ENCODE assay signal across 9 cellular contexts in the genomic region with DNA sequence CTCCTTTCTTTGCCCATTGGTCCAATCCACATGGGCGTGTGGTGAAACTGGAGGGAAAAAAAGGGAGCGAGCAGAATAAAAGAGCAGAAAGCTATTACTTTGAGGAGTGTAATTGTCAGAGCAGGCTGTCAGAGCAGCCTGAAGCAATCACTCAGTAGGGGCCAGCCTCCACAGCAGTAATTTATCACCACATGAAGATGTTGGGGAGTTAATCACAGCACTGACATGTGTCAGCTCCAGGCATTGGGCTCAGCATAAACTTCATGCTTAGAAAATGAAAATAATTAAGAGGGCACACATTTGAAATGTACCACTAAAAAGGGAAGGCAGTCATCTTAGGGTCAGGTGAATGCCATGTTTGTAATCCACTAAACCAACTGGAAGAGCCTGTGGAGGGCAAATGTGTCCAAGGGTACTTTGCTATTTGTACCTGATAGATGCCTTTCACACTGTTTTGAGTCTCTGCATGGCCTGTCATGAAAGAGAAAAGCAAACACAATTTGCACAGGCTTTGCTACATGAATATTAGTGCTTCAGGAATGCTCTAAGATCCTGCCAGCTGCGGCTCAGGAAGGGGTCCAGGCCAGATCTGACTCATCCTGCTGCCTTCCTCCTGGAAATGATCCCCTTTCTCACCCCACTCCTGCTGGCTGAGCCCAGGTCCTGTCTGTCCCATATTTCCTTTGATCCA. TPM values are rescaled to one million over a fixed set of nuclear protein-coding genes. Genes with fewer than 3 reads are reported as not detected.
DNase-seq lines count a peak whose midpoint lies in the region; ATAC-seq, FAIRE-seq and TF ChIP-seq lines count a peak whose summit lies in the region.
"Had no signal": no experiment of that assay in that cellular context is flagged by ENCODE, and none has a peak within 500 bp of the region (broad histone marks: within the 10 kb centered on the region; RNA-seq: fewer than 3 reads in every experiment).

No MANE protein-coding gene starts in this region.

- H3K9ac ChIP-seq in kidney (ENCODE audit: low read length in 2 of 2): no peak overlapping the region

- H3K27me3 ChIP-seq in GM23338 (ENCODE audit: insufficient read depth) (peaks cover 31% of the 10 kb centered on the region), gastrocnemius medialis (peaks cover 16 to 30% (median 24%) of the 10 kb centered on the region in 3 donors)

- intact Hi-C loops in gastrocnemius medialis (cut with DNase I; ENCODE audit: low total_unique reads): loop anchor here (5.0 kb wide), 1 partner anchor 81 kb away; a partner anchor contains a TSS
- intact Hi-C loops in kidney (cut with DNase I): no loop called here

- 0 out of 2 replicates have a peak, but pooled peaks cover 9% of the 10 kb centered on the region for H3F3A ChIP-seq in GM23338 (replicated peaks; ENCODE audit: low read depth)

- H3K4me3 ChIP-seq in GM23338 (no peak overlapping the region), gastrocnemius medialis (no peak overlapping the region), kidney (ENCODE audit: low read length in 2 of 2) (peak overlapping the region in 1 of 2 donors; percentile 1)

- in situ Hi-C loops in gastrocnemius medialis (cut with MboI; ENCODE audit: low sequenced_read_pairs in 4 of 4): loop anchor here in 3 of 4 donors (25.0 kb wide), 3 partner anchors 289 to 1089 kb away; no protein-coding TSS in a partner anchor

- H3K27ac ChIP-seq in GM23338 (ENCODE audit: low read depth) (no peak overlapping the region), gastrocnemius medialis (peak overlapping the region; percentile 1 to 87 (median 40)), kidney (ENCODE audit: low read depth in 2 of 2, low read length in 2 of 2) (peak overlapping the region in 1 of 2 donors; percentile 60)

- no peaks in the 10 kb centered on the region for H3K9me2 ChIP-seq in GM23338 (ENCODE audit: insufficient read depth)

- TF ChIP-seq POLR2A in gastrocnemius medialis (IDR thresholded peaks at IDR 0.05) (no peak), GM18505 (IDR thresholded peaks at IDR 0.05; ENCODE audit: borderline replicate concordance, extremely low read depth, insufficient read depth, insufficient read length) (no peak)

- peaks cover 2% of the 10 kb centered on the region; the same call in 1 of the 3 replicates for H3K9me3 Mint-ChIP-seq in GM23338

- ATAC-seq in GM23338 (no peak), gastrocnemius medialis (no peak), GM21390 (IDR thresholded peaks at IDR 0.05; ENCODE audit: unreplicated experiment) (no peak), HG03097 (IDR thresholded peaks at IDR 0.05; ENCODE audit: low FRiP score, unreplicated experiment) (no peak), GM18505 (IDR thresholded peaks at IDR 0.05; ENCODE audit: unreplicated experiment) (no peak)

- 0 out of 3 replicates have a peak overlapping the region, but pooled peaks have one; percentile 18 for H3K4me3 Mint-ChIP-seq in GM23338

- TF ChIP-seq CTCF in GM23338 (conservative IDR thresholded peaks at IDR 0.05; ENCODE audit: low read depth in 2 of 2) (no peak), gastrocnemius medialis (IDR thresholded peaks at IDR 0.05 in 4 of 5, conservative IDR thresholded peaks at IDR 0.05 in 1 of 5) (no peak), kidney (IDR thresholded peaks at IDR 0.05; ENCODE audit: borderline replicate concordance, extremely low read depth, insufficient read depth) (no peak)

- peak; percentile 29 for DNase-seq in GM23338 (ENCODE audit: low spot score)
- DNase-seq in RPMI7951 (ENCODE audit: low read depth): peak; percentile 82
- peak; percentile 78 for DNase-seq in fibroblast of gingiva (ENCODE audit: low read depth)
- peak in 1 of 2 donors; percentile 39 for DNase-seq in gastrocnemius medialis
- DNase-seq in kidney: no peak
- DNase-seq: GOT3 had no signal

- H3K4me1 Mint-ChIP-seq in GM23338: peaks cover 30% of the 10 kb centered on the region

- no peaks in the 10 kb centered on the region for H3K9me3 ChIP-seq in gastrocnemius medialis
- H3K9me3 ChIP-seq in kidney (ENCODE audit: control insufficient read depth in 1 of 2, low read length in 2 of 2): no peaks in the 10 kb centered on the region

- H2AFZ ChIP-seq in GM23338: no peak overlapping the region

- H3K36me3 ChIP-seq in GM23338 (ENCODE audit: insufficient read depth): no peaks in the 10 kb centered on the region
- no peaks in the 10 kb centered on the region for H3K36me3 ChIP-seq in gastrocnemius medialis
- H3K36me3 ChIP-seq in kidney (ENCODE audit: control insufficient read depth in 1 of 2, insufficient read depth in 2 of 2, low read length in 2 of 2): no peaks in the 10 kb centered on the region

- H3K4me1 ChIP-seq in GM23338 (ENCODE audit: insufficient read depth) (peaks cover 9% of the 10 kb centered on the region), gastrocnemius medialis (peaks cover 9 to 20% of the 10 kb centered on the region in 2 donors), kidney (ENCODE audit: control insufficient read depth in 1 of 2, insufficient read depth in 1 of 2, low read depth in 1 of 2, low read length in 2 of 2) (peaks cover 0 to 11% of the 10 kb centered on the region in 2 donors)

- FAIRE-seq in kidney (lab: Jason Lieb, UNC): no peak

- no peaks in the 10 kb centered on the region for H4K20me1 ChIP-seq in GM23338 (replicated peaks; ENCODE audit: insufficient read depth)

- no peaks in the 10 kb centered on the region for H3K36me3 Mint-ChIP-seq in GM23338 (ENCODE audit: low read depth)

- H3K27ac Mint-ChIP-seq in GM23338: no peak overlapping the region

- 0 out of 2 replicates have a peak overlapping the region, but pooled peaks have one; percentile 6 for H3K4me2 ChIP-seq in GM23338

- no peaks in the 10 kb centered on the region for H3K79me2 ChIP-seq in GM23338 (replicated peaks; ENCODE audit: insufficient read depth)

- H3K27me3 Mint-ChIP-seq in GM23338 (ENCODE audit: insufficient read depth, low read depth, poor library complexity): peaks cover 25% of the 10 kb centered on the region

TF ChIP-seq in GM23338, 12 proteins besides CTCF, POLR2A, EP300 and RAD21 (continues in another document):
- TF ChIP-seq ZNF114 (CRISPR knock-in tag; IDR thresholded peaks at IDR 0.05) (no peak), NANOG (IDR thresholded peaks at IDR 0.05; ENCODE audit: borderline replicate concordance) (no peak), CREB1 (CRISPR knock-in tag; IDR thresholded peaks at IDR 0.05; ENCODE audit: low read depth) (no peak), JUNB (IDR thresholded peaks at IDR 0.05; ENCODE audit: unreplicated experiment) (no peak), POLR2AphosphoS5 (IDR thresholded peaks at IDR 0.05; ENCODE audit: low read depth) (no peak), EZH2 (IDR thresholded peaks at IDR 0.05; ENCODE audit: low read depth, unreplicated experiment) (no peak), ZNF331 (CRISPR knock-in tag; IDR thresholded peaks at IDR 0.05; ENCODE audit: low read depth) (no peak), EZH2phosphoT487 (IDR thresholded peaks at IDR 0.05; ENCODE audit: unreplicated experiment) (no peak)
- TF ChIP-seq, protein P1, sequence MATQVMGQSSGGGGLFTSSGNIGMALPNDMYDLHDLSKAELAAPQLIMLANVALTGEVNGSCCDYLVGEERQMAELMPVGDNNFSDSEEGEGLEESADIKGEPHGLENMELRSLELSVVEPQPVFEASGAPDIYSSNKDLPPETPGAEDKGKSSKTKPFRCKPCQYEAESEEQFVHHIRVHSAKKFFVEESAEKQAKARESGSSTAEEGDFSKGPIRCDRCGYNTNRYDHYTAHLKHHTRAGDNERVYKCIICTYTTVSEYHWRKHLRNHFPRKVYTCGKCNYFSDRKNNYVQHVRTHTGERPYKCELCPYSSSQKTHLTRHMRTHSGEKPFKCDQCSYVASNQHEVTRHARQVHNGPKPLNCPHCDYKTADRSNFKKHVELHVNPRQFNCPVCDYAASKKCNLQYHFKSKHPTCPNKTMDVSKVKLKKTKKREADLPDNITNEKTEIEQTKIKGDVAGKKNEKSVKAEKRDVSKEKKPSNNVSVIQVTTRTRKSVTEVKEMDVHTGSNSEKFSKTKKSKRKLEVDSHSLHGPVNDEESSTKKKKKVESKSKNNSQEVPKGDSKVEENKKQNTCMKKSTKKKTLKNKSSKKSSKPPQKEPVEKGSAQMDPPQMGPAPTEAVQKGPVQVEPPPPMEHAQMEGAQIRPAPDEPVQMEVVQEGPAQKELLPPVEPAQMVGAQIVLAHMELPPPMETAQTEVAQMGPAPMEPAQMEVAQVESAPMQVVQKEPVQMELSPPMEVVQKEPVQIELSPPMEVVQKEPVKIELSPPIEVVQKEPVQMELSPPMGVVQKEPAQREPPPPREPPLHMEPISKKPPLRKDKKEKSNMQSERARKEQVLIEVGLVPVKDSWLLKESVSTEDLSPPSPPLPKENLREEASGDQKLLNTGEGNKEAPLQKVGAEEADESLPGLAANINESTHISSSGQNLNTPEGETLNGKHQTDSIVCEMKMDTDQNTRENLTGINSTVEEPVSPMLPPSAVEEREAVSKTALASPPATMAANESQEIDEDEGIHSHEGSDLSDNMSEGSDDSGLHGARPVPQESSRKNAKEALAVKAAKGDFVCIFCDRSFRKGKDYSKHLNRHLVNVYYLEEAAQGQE (IDR thresholded peaks at IDR 0.05; ENCODE audit: unreplicated experiment): no peak
- TF ChIP-seq, protein P2, sequence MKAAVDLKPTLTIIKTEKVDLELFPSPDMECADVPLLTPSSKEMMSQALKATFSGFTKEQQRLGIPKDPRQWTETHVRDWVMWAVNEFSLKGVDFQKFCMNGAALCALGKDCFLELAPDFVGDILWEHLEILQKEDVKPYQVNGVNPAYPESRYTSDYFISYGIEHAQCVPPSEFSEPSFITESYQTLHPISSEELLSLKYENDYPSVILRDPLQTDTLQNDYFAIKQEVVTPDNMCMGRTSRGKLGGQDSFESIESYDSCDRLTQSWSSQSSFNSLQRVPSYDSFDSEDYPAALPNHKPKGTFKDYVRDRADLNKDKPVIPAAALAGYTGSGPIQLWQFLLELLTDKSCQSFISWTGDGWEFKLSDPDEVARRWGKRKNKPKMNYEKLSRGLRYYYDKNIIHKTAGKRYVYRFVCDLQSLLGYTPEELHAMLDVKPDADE (IDR thresholded peaks at IDR 0.05): no peak

RNA-seq across cellular contexts. Expression of a gene that starts 2.9 kb away (rescaled TPM):
- total RNA-seq in GM23338 (2014; rRNA removed; shearing (Covaris generic)): 4.4 and 4.7 TPM in 2 replicates
- polyA plus RNA-seq in GM23338 (2016; fragmentation: Nextera tagmentation; extraction: Ambion mirVana) (0.82 and 1.1 TPM in 2 replicates), kidney (ENCODE audit: insufficient read depth, low read depth, low replicate concordance) (8.5 TPM)
- 1.2 and 2.2 TPM in 2 replicates for total RNA-seq in RPMI7951 (2014; rRNA removed; shearing (Covaris generic))
- total RNA-seq in gastrocnemius medialis (10 to 100 TPM in 1 of 4 donors, 1 to 10 TPM in 3; 4.2 to 11.2 (median 7.4) TPM), kidney (17.2 TPM)
